ENCODE assay signal across 13 cellular contexts in the genomic region with DNA sequence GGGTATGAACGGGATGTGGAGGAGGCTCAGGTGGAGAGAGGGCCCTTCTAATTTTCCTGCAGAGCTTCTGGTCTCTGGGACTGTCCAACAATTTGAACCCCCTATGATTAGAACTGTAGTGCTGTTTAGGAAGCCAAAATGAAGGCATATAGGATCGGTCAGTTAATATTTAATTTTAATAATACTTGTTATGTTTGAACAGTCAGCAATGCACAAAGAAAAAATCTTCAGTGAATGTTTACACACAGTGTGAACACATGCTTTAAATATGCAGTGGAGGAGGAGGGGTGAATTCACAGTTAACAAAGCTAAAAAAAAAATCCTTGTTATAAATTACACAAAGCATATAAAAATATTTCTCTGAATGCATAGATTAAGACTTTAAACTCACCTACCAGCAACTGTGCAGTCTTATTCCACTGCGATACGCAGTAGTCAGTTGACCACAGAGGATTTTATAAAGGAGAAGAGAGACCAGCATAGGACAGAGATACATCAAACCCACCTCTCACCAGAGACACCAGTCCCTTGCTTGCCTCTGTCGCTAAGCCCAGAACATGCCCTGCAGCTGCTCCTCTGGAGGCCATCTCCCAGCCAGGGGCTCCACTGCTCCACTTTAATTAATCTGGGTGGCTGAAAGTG. TPM values are rescaled to one million over a fixed set of nuclear protein-coding genes. Genes with fewer than 3 reads are reported as not detected.
DNase-seq lines count a peak whose midpoint lies in the region; ATAC-seq and TF ChIP-seq lines count a peak whose summit lies in the region.
"Had no signal": no experiment of that assay in that cellular context is flagged by ENCODE, and none has a peak within 500 bp of the region (broad histone marks: within the 10 kb centered on the region; RNA-seq: fewer than 3 reads in every experiment).

No MANE protein-coding gene starts in this region.

- TF ChIP-seq POLR2A in gastroesophageal sphincter (IDR thresholded peaks at IDR 0.05) (no peak), testis (IDR thresholded peaks at IDR 0.05) (no peak)

- H3K27ac ChIP-seq in gastroesophageal sphincter (peak overlapping the region; percentile 32 to 68 (median 60)), testis (no peak overlapping the region)

- BruUV-seq in Calu3 (replicated peaks; lab: Mats Ljungman, UMichigan) = no TSS peak

- no peak overlapping the region for H3K4me3 ChIP-seq in gastroesophageal sphincter
- H3K4me3 ChIP-seq in testis = no peak overlapping the region
- H3K4me3 ChIP-seq: ovary had no signal

- H3K9me3 ChIP-seq in T-helper 17 cell (ENCODE audit: control insufficient read depth, low read length, poor library complexity, severe bottlenecking) (no peaks in the 10 kb centered on the region), gastroesophageal sphincter (no peaks in the 10 kb centered on the region), testis (no peaks in the 10 kb centered on the region)
- H3K9me3 ChIP-seq: ovary had no signal

- H3K27ac Mint-ChIP-seq in Calu3 (ENCODE audit: unreplicated experiment) (peak overlapping the region; percentile 50), T-helper 17 cell (peak overlapping the region; percentile 21), progenitor cell of endocrine pancreas (peak overlapping the region; percentile 94)

- TF ChIP-seq CTCF in Calu3 (IDR thresholded peaks at IDR 0.05; ENCODE audit: unreplicated experiment) = no peak
- TF ChIP-seq CTCF in gastroesophageal sphincter (IDR thresholded peaks at IDR 0.05) = no peak
- no peak for TF ChIP-seq CTCF in progenitor cell of endocrine pancreas (IDR thresholded peaks at IDR 0.05; ENCODE audit: unreplicated experiment)
- TF ChIP-seq CTCF in testis (IDR thresholded peaks at IDR 0.05) = no peak

- WGBS in gastroesophageal sphincter (ENCODE audit: low coverage in 1 of 2), 2 donors = 61 to 87% methylated on average over 3 to 5 of the region's 5 CpGs
- 93 to 94% methylated on average over 5 of the region's 5 CpGs for WGBS in testis, 2 donors

- H3K27me3 ChIP-seq in gastroesophageal sphincter = no peaks in the 10 kb centered on the region
- H3K27me3 ChIP-seq in testis = no peaks in the 10 kb centered on the region
- H3K27me3 ChIP-seq: ovary had no signal

- intact Hi-C loops in Calu3 (cut with micrococcal nuclease; ENCODE audit: unreplicated experiment) = loop anchor here (2.0 to 10.0 kb wide), 4 partner anchors 32 to 210 kb away; no protein-coding TSS in a partner anchor
- intact Hi-C loops in testis (cut with DNase I; ENCODE audit: low total_unique reads) = no loop called here

- H3K36me3 ChIP-seq in gastroesophageal sphincter (peaks cover 10 to 55% of the 10 kb centered on the region in 2 donors), testis (ENCODE audit: low read depth, missing control alignments) (no peaks in the 10 kb centered on the region)
- H3K36me3 ChIP-seq: ovary had no signal

- H3K9me3 Mint-ChIP-seq in Calu3 (ENCODE audit: low read depth, unreplicated experiment) = no peaks in the 10 kb centered on the region
- no peaks in the 10 kb centered on the region for H3K9me3 Mint-ChIP-seq in progenitor cell of endocrine pancreas (ENCODE audit: low read depth)
- H3K9me3 Mint-ChIP-seq: central memory CD8-positive, alpha-beta T cell had no signal

- H3K27me3 Mint-ChIP-seq in Calu3 (ENCODE audit: unreplicated experiment) (no peaks in the 10 kb centered on the region), T-helper 17 cell (no peaks in the 10 kb centered on the region), progenitor cell of endocrine pancreas (no peaks in the 10 kb centered on the region)
- H3K27me3 Mint-ChIP-seq: central memory CD8-positive, alpha-beta T cell had no signal

- ATAC-seq in T-helper 17 cell (no peak), gastroesophageal sphincter (no peak), GM18867 (IDR thresholded peaks at IDR 0.05; ENCODE audit: unreplicated experiment) (no peak)
- ATAC-seq: left cardiac atrium had no signal

- TF ChIP-seq EP300 in gastroesophageal sphincter (IDR thresholded peaks at IDR 0.05) = no peak

- DNase-seq in Calu3 = no peak
- no peak for DNase-seq in T-helper 17 cell
- DNase-seq in progenitor cell of endocrine pancreas (ENCODE audit: low spot score, unreplicated experiment) = no peak
- no peak for DNase-seq in HPDE6-E6E7 (ENCODE audit: extremely low spot score)
- DNase-seq in NCI-H1694 treated with DMSO at 0.1 percent for 48 hours (lab: John Stamatoyannopoulos, UW) = no peak
- DNase-seq in testis = no peak
- DNase-seq: activated CD4-positive, alpha-beta T cell treated with anti-CD3 and anti-CD28 coated beads for 48 hours; left cardiac atrium; NCI-H524 treated with DMSO at 0.1 percent for 48 hours; ovary had no signal

- H3K4me1 ChIP-seq in gastroesophageal sphincter = peaks cover 0 to 66% (median 7%) of the 10 kb centered on the region in 3 donors
- peaks cover 16% of the 10 kb centered on the region for H3K4me1 ChIP-seq in testis

- CTCF ChIA-PET in Calu3 (lab: Charles Lee) = interaction anchor here (0.8 to 7.6 kb wide), 15 partner anchors 12 to 214 kb away, joined by 3 to 130 read pairs (median 5); a partner anchor contains a TSS

- H3K4me1 Mint-ChIP-seq in Calu3 (ENCODE audit: low read depth, unreplicated experiment) = peaks cover 83% of the 10 kb centered on the region
- peaks cover 15% of the 10 kb centered on the region for H3K4me1 Mint-ChIP-seq in T-helper 17 cell
- H3K4me1 Mint-ChIP-seq in progenitor cell of endocrine pancreas (ENCODE audit: low read depth) = peaks cover 56% of the 10 kb centered on the region

- H3K36me3 Mint-ChIP-seq in Calu3 (ENCODE audit: insufficient read depth, unreplicated experiment) = peaks cover 62% of the 10 kb centered on the region
- H3K36me3 Mint-ChIP-seq in T-helper 17 cell (ENCODE audit: low read depth) = peaks cover 3% of the 10 kb centered on the region
- peaks cover 16% of the 10 kb centered on the region for H3K36me3 Mint-ChIP-seq in progenitor cell of endocrine pancreas (ENCODE audit: insufficient read depth)

- H3K4me3 Mint-ChIP-seq in Calu3 (ENCODE audit: low read depth, unreplicated experiment) = peak overlapping the region; percentile 51
- H3K4me3 Mint-ChIP-seq in T-helper 17 cell = no peak overlapping the region
- peak overlapping the region; percentile 40 for H3K4me3 Mint-ChIP-seq in progenitor cell of endocrine pancreas (ENCODE audit: low read depth)
- H3K4me3 Mint-ChIP-seq: central memory CD8-positive, alpha-beta T cell had no signal

RNA-seq across cellular contexts. Expression of a gene that starts 14.6 kb away (rescaled TPM):
- 67.2 and 68.5 TPM in 2 replicates for total RNA-seq in Calu3 (2022)
- total RNA-seq in T-helper 17 cell = 10 to 100 TPM; 24.3 to 25.6 TPM
- 100 to 1,000 TPM in 1 of 4 donors, 10 to 100 TPM in 3; 65.8 to 125 (median 89.2) TPM for total RNA-seq in gastroesophageal sphincter
- 39.0 and 39.2 TPM in 2 replicates for total RNA-seq in progenitor cell of endocrine pancreas
- 10 to 100 TPM; 24.3 to 31.7 TPM for total RNA-seq in testis
- polyA plus RNA-seq in testis (ENCODE audit: insufficient read depth, low read depth, low replicate concordance) = 24.7 TPM

RNA-seq across cellular contexts. Expression of a gene that starts 26.2 kb away (rescaled TPM):
- total RNA-seq in Calu3 (2022) (152 and 155 TPM in 2 replicates), T-helper 17 cell (100 to 1,000 TPM; 129 to 155 TPM), gastroesophageal sphincter (100 to 1,000 TPM in 1 of 4 donors, 10 to 100 TPM in 3; 40.1 to 134 (median 54.6) TPM), progenitor cell of endocrine pancreas (168 and 184 TPM in 2 replicates), testis (100 to 1,000 TPM; 115 to 160 TPM)
- 37.4 TPM for polyA plus RNA-seq in testis (ENCODE audit: insufficient read depth, low read depth, low replicate concordance)

RNA-seq across cellular contexts. Expression of a gene that starts 58.5 kb away (rescaled TPM):
- total RNA-seq in Calu3 (2022) (88.0 and 125 TPM in 2 replicates), T-helper 17 cell (10 to 100 TPM in 1 of 2 donors, 1 to 10 TPM in 1; 3.3 to 58.0 TPM), gastroesophageal sphincter (10 to 100 TPM in 1 of 4 donors, 1 to 10 TPM in 3; 2.0 to 18.7 (median 5.1) TPM), progenitor cell of endocrine pancreas (1.6 and 2.3 TPM in 2 replicates), testis (10 to 100 TPM in 1 of 2 donors, 1 to 10 TPM in 1; 10.0 to 12.1 TPM)
- polyA plus RNA-seq in testis (ENCODE audit: insufficient read depth, low read depth, low replicate concordance) = 15.4 TPM

Comparison
In these comparisons a context has a peak if more than half of its experiments do, and no peak if none do; other contexts are left out.
1. H3K27ac Mint-ChIP-seq: peak in every context shown above with its lines; median percentile 94 in progenitor cell of endocrine pancreas; 50 in Calu3; 21 in T-helper 17 cell.
2. H3K27ac ChIP-seq: peak in gastroesophageal sphincter (4 of 4); none in testis (0 of 2).